ENCODE assay signal across 8 cellular contexts in genomic region chr7:87060288-87060537, GRCh38. TPM values are rescaled to one million over a fixed set of nuclear protein-coding genes. Genes with fewer than 3 reads are reported as not detected.
DNase-seq lines count a peak whose midpoint lies in the region; ATAC-seq and TF ChIP-seq lines count a peak whose summit lies in the region.

No MANE protein-coding gene starts in this region.

- H3K9me3 Mint-ChIP-seq in activated T-cell treated with anti-CD3 and anti-CD28 coated beads, Interleukin-2, amount 50 U/mL, for 72 hours = no peaks in the 10 kb centered on the region
- H3K9me3 Mint-ChIP-seq in activated B cell treated with CpG ODN at 0.5 μM for 24 hours = no peaks in the 10 kb centered on the region

- no peak for ATAC-seq in activated T-cell treated with anti-CD3 and anti-CD28 coated beads, Interleukin-2, amount 50 U/mL, for 72 hours (replicated peaks in 1 of 2)
- ATAC-seq in activated B cell treated with CpG ODN at 0.5 μM for 24 hours (ENCODE audit: low read depth) = no peak

- H3K27ac ChIP-seq in iPS-18a (ENCODE audit: low read length) (peak overlapping the region; percentile 0), temporal lobe (ENCODE audit: low read depth, low read length) (peak overlapping the region; percentile 73)

- H3K27me3 ChIP-seq in iPS-18a (ENCODE audit: control insufficient read depth, insufficient read depth, low read length) = peaks cover 17% of the 10 kb centered on the region

- peaks cover 16% of the 10 kb centered on the region for H3K4me1 Mint-ChIP-seq in activated T-cell treated with anti-CD3 and anti-CD28 coated beads, Interleukin-2, amount 50 U/mL, for 72 hours (ENCODE audit: low read depth)
- peaks cover 14% of the 10 kb centered on the region for H3K4me1 Mint-ChIP-seq in activated B cell treated with CpG ODN at 0.5 μM for 24 hours

- no peak overlapping the region for H3K27ac Mint-ChIP-seq in activated T-cell treated with anti-CD3 and anti-CD28 coated beads, Interleukin-2, amount 50 U/mL, for 72 hours
- no peak overlapping the region for H3K27ac Mint-ChIP-seq in activated B cell treated with CpG ODN at 0.5 μM for 24 hours

- peaks cover 9% of the 10 kb centered on the region for H3K27me3 Mint-ChIP-seq in activated T-cell treated with anti-CD3 and anti-CD28 coated beads, Interleukin-2, amount 50 U/mL, for 72 hours (ENCODE audit: low read depth)
- H3K27me3 Mint-ChIP-seq in activated B cell treated with CpG ODN at 0.5 μM for 24 hours = no peaks in the 10 kb centered on the region

- intact Hi-C loops in activated B cell treated with CpG ODN at 0.5 μM for 24 hours (cut with micrococcal nuclease) = loop anchor here (2.0 kb wide), 1 partner anchor 15 kb away; no protein-coding TSS in a partner anchor

- TF ChIP-seq CTCF in activated B cell treated with CpG ODN at 0.5 μM for 24 hours (IDR thresholded peaks at IDR 0.05) = no peak

- no peaks in the 10 kb centered on the region for H3K4me1 ChIP-seq in iPS-18a (ENCODE audit: control insufficient read depth, low read depth, low read length)

- H3K4me3 ChIP-seq in iPS-18a (ENCODE audit: low read length) = peak overlapping the region; percentile 64

- no peaks in the 10 kb centered on the region for H3K9me3 ChIP-seq in iPS-18a (ENCODE audit: control insufficient read depth, low read depth, low read length)

- POLR2A ChIA-PET in activated B cell treated with CpG ODN at 0.5 μM for 24 hours (lab: Charles Lee) = interaction anchor here (2.1 to 2.4 kb wide), 2 partner anchors 92 to 160 kb away, joined by 14 to 16 read pairs; partner anchors contain the start of genes DMTF1 and TMEM243

- peaks cover 0 to 2% of the 10 kb centered on the region in 2 donors for H3K36me3 Mint-ChIP-seq in activated T-cell treated with anti-CD3 and anti-CD28 coated beads, Interleukin-2, amount 50 U/mL, for 72 hours (ENCODE audit: insufficient read depth in 2 of 2)
- no peaks in the 10 kb centered on the region for H3K36me3 Mint-ChIP-seq in activated B cell treated with CpG ODN at 0.5 μM for 24 hours (ENCODE audit: low read depth)

- CTCF ChIA-PET in activated B cell treated with CpG ODN at 0.5 μM for 24 hours (lab: Charles Lee) = interaction anchor here (1.0 to 1.4 kb wide), 2 partner anchors 32 to 118 kb away, joined by 3 to 4 read pairs; no protein-coding TSS in a partner anchor

- H3K9ac ChIP-seq in iPS-18a (ENCODE audit: low read length) = peak overlapping the region; percentile 31

- no peaks in the 10 kb centered on the region for H3K36me3 ChIP-seq in iPS-18a (ENCODE audit: control insufficient read depth, low read depth, low read length)

- H3K4me3 Mint-ChIP-seq in activated T-cell treated with anti-CD3 and anti-CD28 coated beads, Interleukin-2, amount 50 U/mL, for 72 hours = peak overlapping the region; percentile 78 to 85
- peak overlapping the region; percentile 88 for H3K4me3 Mint-ChIP-seq in activated B cell treated with CpG ODN at 0.5 μM for 24 hours

- no peak for DNase-seq in activated T-cell treated with anti-CD3 and anti-CD28 coated beads, Interleukin-2, amount 50 U/mL, for 72 hours
- no peak for DNase-seq in activated T-cell treated with anti-CD3 and anti-CD28 coated beads for 4 hours
- DNase-seq in activated B cell treated with CpG ODN at 0.5 μM for 24 hours = no peak
- no peak for DNase-seq in stimulated activated CD4-positive, alpha-beta T cell treated with anti-CD3 and anti-CD28 coated beads, Interleukin-1b, Interleukin-23, amount 100 ng/mL, for 48 hours
- DNase-seq in islet precursor cell = no peak
- DNase-seq in central memory CD4-positive, alpha-beta T cell = no peak

RNA-seq across cellular contexts. Expression of gene ELAPOR2, which starts 0.8 kb away (rescaled TPM):
- 10 to 100 TPM in 1 of 2 donors, 1 to 10 TPM in 1; 9.3 to 16.8 TPM for total RNA-seq in activated T-cell treated with anti-CD3 and anti-CD28 coated beads, Interleukin-2, amount 50 U/mL, for 72 hours
- total RNA-seq in activated B cell treated with CpG ODN at 0.5 μM for 24 hours = 4.5 and 5.1 TPM in 2 replicates
- 22.4 TPM for total RNA-seq in temporal lobe
